Comparison of ENCODE assay signal across 27 cellular contexts in the genomic region with DNA sequence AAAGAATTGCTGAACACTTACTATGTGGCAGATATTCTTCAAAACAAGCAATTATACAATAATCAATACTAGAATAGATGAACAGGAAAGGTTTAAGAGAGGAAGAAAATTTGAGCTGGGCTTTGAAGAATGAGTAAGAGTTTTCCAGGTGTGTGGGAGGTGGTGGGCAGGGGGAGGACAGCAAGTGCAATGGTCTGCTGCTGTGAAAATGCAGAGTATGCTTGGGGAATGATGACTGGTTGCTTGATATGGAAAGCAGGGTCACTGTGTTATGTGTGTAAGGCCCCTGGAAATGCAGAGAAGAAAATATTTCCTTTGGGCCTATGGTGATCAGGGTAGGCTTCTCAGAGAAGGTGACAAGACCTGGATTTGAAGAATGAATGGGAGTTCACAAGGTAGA.
"Had no signal": no experiment of that assay in that cellular context is flagged by ENCODE, and none has a peak within 500 bp of the region (broad histone marks: within the 10 kb centered on the region; RNA-seq: fewer than 3 reads in every experiment).

No MANE protein-coding gene starts in this region.

- H3K36me3 ChIP-seq: brain microvascular endothelial cell, uterus had no signal

- H3K9me3 ChIP-seq: gastrocnemius medialis, left ventricle myocardium inferior, right atrium auricular region, uterus had no signal

- H3K4me3 Mint-ChIP-seq: activated CD4-positive, alpha-beta T cell treated with anti-CD3 and anti-CD28 coated beads for 36 hours; activated CD8-positive, alpha-beta memory T cell treated with anti-CD3 and anti-CD28 coated beads, Interleukin-2, amount 10 ng/mL, durations not matched to agents 7 days and 5 days; activated naive CD8-positive, alpha-beta T cell treated with anti-CD3 and anti-CD28 coated beads, Interleukin-2, amount 10 ng/mL, durations not matched to agents 7 days and 5 days; natural killer cell treated with Interleukin-12 subunit alpha and Interleukin-12 subunit beta and Interleukin-15 and Interleukin-18, amount 100 ng/mL, for 72 hours; type B pancreatic cell had no signal

- ATAC-seq: activated CD4-positive, alpha-beta T cell treated with anti-CD3 and anti-CD28 coated beads for 36 hours; activated CD8-positive, alpha-beta memory T cell treated with anti-CD3 and anti-CD28 coated beads, Interleukin-2, amount 10 ng/mL, durations not matched to agents 7 days and 5 days; gastrocnemius medialis; natural killer cell treated with Interleukin-12 subunit alpha and Interleukin-12 subunit beta and Interleukin-15 and Interleukin-18, amount 100 ng/mL, for 72 hours had no signal

- H3K4me3 ChIP-seq: coronary artery, dorsolateral prefrontal cortex, gastrocnemius medialis, hepatocyte, left ventricle myocardium inferior, lung, right atrium auricular region, smooth muscle cell, uterus had no signal

- H3K9me3 Mint-ChIP-seq: activated naive CD8-positive, alpha-beta T cell treated with anti-CD3 and anti-CD28 coated beads, Interleukin-2, amount 10 ng/mL, durations not matched to agents 7 days and 5 days; activated T-helper 2 cell treated with anti-CD3 and anti-CD28 coated beads, Interferon-gamma antibody, Interleukin-2, Interleukin-4, amounts not matched to agents 10 μg/mL and 5 μg/mL and 100 μg/mL, durations not matched to agents 14 hours and 24 hours and 36 hours; natural killer cell treated with Interleukin-12 subunit alpha and Interleukin-12 subunit beta and Interleukin-15 and Interleukin-18, amount 100 ng/mL, for 72 hours; type B pancreatic cell had no signal

- H3K27ac ChIP-seq: brain microvascular endothelial cell, coronary artery, dorsolateral prefrontal cortex, hepatocyte, left ventricle myocardium inferior, right atrium auricular region, uterus had no signal

- H3K4me1 ChIP-seq: right atrium auricular region, uterus had no signal

- DNase-seq: activated CD4-positive, alpha-beta T cell treated with anti-CD3 and anti-CD28 coated beads for 36 hours; activated CD4-positive, alpha-beta T cell treated with anti-CD3 and anti-CD28 coated beads, Interleukin-2, amount 50 U/mL, for 48 hours; activated CD4-positive, CD25-positive, alpha-beta regulatory T cell; activated CD8-positive, alpha-beta memory T cell treated with anti-CD3 and anti-CD28 coated beads, Interleukin-2, amount 10 ng/mL, durations not matched to agents 7 days and 5 days; activated naive CD8-positive, alpha-beta T cell treated with anti-CD3 and anti-CD28 coated beads, Interleukin-2, amount 10 ng/mL, durations not matched to agents 7 days and 5 days; amniotic stem cell; brain microvascular endothelial cell; dorsolateral prefrontal cortex; effector memory CD4-positive, alpha-beta T cell; gastrocnemius medialis; glutamatergic neuron; islet precursor cell; left ventricle myocardium inferior; mesendoderm; stimulated activated CD4-positive, alpha-beta T cell treated with anti-CD3 and anti-CD28 coated beads, Interleukin-1b, Interleukin-23, amount 100 ng/mL, for 48 hours; stimulated activated CD8-positive, alpha-beta memory T cell treated with anti-CD3 and anti-CD28 coated beads, Interleukin-4, amount 100 ng/mL, for 48 hours; stimulated activated naive CD4-positive, alpha-beta T cell treated with Interleukin-2 at 50 U/mL for 16 hours; substantia nigra; uterus had no signal

- H3K27ac Mint-ChIP-seq: activated CD4-positive, alpha-beta T cell treated with anti-CD3 and anti-CD28 coated beads for 36 hours; activated CD8-positive, alpha-beta memory T cell treated with anti-CD3 and anti-CD28 coated beads, Interleukin-2, amount 10 ng/mL, durations not matched to agents 7 days and 5 days; activated naive CD8-positive, alpha-beta T cell treated with anti-CD3 and anti-CD28 coated beads, Interleukin-2, amount 10 ng/mL, durations not matched to agents 7 days and 5 days; activated T-helper 2 cell treated with anti-CD3 and anti-CD28 coated beads, Interferon-gamma antibody, Interleukin-2, Interleukin-4, amounts not matched to agents 10 μg/mL and 5 μg/mL and 100 μg/mL, durations not matched to agents 14 hours and 24 hours and 36 hours; natural killer cell treated with Interleukin-12 subunit alpha and Interleukin-12 subunit beta and Interleukin-15 and Interleukin-18, amount 100 ng/mL, for 72 hours; type B pancreatic cell had no signal

- H3K27me3 ChIP-seq: brain microvascular endothelial cell, dorsolateral prefrontal cortex, gastrocnemius medialis, hepatocyte, right atrium auricular region, uterus had no signal

- H3K27me3 Mint-ChIP-seq: activated CD4-positive, alpha-beta T cell treated with anti-CD3 and anti-CD28 coated beads for 36 hours; activated CD8-positive, alpha-beta memory T cell treated with anti-CD3 and anti-CD28 coated beads, Interleukin-2, amount 10 ng/mL, durations not matched to agents 7 days and 5 days; activated naive CD8-positive, alpha-beta T cell treated with anti-CD3 and anti-CD28 coated beads, Interleukin-2, amount 10 ng/mL, durations not matched to agents 7 days and 5 days; natural killer cell treated with Interleukin-12 subunit alpha and Interleukin-12 subunit beta and Interleukin-15 and Interleukin-18, amount 100 ng/mL, for 72 hours; type B pancreatic cell had no signal

- H3K4me1 Mint-ChIP-seq: activated CD8-positive, alpha-beta memory T cell treated with anti-CD3 and anti-CD28 coated beads, Interleukin-2, amount 10 ng/mL, durations not matched to agents 7 days and 5 days; activated naive CD8-positive, alpha-beta T cell treated with anti-CD3 and anti-CD28 coated beads, Interleukin-2, amount 10 ng/mL, durations not matched to agents 7 days and 5 days had no signal
